1 cellular context compared by ENCODE assay signal in the genomic region with DNA sequence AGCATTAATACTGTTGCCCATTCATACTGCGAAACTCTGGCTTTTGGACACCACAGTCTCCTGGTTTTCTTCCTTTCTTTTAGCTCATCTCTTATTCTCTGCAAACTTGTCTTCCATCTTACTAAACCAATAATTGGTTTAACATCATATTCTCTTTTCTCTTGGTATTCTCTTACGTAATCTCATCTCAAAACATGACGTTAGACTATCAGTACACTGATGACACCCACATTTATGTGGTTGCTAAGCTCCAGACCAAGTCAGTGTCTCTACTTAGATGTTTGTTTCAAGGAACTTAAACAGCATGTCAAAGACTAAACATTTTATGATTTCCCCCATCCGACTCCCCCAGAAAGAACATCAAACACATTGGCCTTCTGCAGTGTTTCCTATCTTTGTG.
TF ChIP-seq lines count a peak whose summit lies in the region.

No MANE protein-coding gene starts in this region.

TF ChIP-seq in H1, 55 proteins besides CTCF, POLR2A, EP300 and RAD21 (continued from another document):
- TF ChIP-seq KDM4A (IDR thresholded peaks at IDR 0.05; ENCODE audit: low read depth, low read length, severe bottlenecking) (no peak), SIX5 (IDR thresholded peaks at IDR 0.05; ENCODE audit: low read depth, low read length) (no peak), SAP30 (IDR thresholded peaks at IDR 0.05; ENCODE audit: insufficient read depth, insufficient replicate concordance, low read length) (no peak), CEBPB (IDR thresholded peaks at IDR 0.05; ENCODE audit: low read depth, low read length) (no peak), EZH2 (IDR thresholded peaks at IDR 0.05; ENCODE audit: low read depth, low read length, severe bottlenecking) (no peak), POLR2AphosphoS5 (IDR thresholded peaks at IDR 0.05; ENCODE audit: low read depth, low read length) (no peak), RXRA (IDR thresholded peaks at IDR 0.05; ENCODE audit: insufficient read depth, low read depth, low read length) (no peak), JUND (IDR thresholded peaks at IDR 0.05; ENCODE audit: low read length) (no peak), CTBP2 (IDR thresholded peaks at IDR 0.05; ENCODE audit: borderline replicate concordance, insufficient read depth, insufficient read length, low read length) (no peak), FOSL1 (IDR thresholded peaks at IDR 0.05; ENCODE audit: insufficient read depth, low read depth, low read length) (no peak)
- TF ChIP-seq, protein P1, sequence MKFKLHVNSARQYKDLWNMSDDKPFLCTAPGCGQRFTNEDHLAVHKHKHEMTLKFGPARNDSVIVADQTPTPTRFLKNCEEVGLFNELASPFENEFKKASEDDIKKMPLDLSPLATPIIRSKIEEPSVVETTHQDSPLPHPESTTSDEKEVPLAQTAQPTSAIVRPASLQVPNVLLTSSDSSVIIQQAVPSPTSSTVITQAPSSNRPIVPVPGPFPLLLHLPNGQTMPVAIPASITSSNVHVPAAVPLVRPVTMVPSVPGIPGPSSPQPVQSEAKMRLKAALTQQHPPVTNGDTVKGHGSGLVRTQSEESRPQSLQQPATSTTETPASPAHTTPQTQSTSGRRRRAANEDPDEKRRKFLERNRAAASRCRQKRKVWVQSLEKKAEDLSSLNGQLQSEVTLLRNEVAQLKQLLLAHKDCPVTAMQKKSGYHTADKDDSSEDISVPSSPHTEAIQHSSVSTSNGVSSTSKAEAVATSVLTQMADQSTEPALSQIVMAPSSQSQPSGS (IDR thresholded peaks at IDR 0.05; ENCODE audit: low read length), result no peak
TF ChIP-seq in H1: peak in this region for 0.
